Comparison of ENCODE assay signal across 9 cellular contexts in the genomic region with DNA sequence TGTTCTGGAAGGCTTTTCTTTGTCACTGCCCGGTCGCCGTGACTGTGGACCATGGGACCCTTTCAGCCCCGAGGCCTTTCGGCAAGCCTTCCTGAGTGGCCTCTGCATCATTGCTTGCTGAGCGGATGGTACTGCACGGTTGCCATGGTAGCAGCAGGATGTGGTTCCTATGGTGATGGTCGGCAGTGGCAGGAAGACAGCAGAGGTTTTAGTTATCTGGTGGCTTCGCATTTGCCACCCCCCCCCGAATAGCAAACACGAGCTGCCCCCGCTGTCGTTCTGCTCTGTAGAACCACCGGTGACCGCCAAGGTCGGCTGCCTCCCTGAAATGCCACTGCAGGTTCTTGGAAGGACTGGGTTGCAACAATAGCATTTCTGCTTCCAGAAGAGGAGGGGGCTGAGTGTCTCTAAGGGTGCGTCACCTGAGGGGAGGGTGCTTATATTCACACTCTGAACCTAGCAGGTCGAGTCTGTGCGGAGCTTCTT.
DNase-seq lines count a peak whose midpoint lies in the region; ATAC-seq and TF ChIP-seq lines count a peak whose summit lies in the region.
"Had no signal": no experiment of that assay in that cellular context is flagged by ENCODE, and none has a peak within 500 bp of the region (broad histone marks: within the 10 kb centered on the region; RNA-seq: fewer than 3 reads in every experiment).

No MANE protein-coding gene starts in this region.

- no peaks in the 10 kb centered on the region for H3K36me3 ChIP-seq in CD4-positive, CD25-positive, alpha-beta regulatory T cell (ENCODE audit: control insufficient read depth, insufficient read depth, low read length)
- no peaks in the 10 kb centered on the region for H3K36me3 ChIP-seq in brain microvascular endothelial cell (replicated peaks)

- peak; percentile 83 to 89 for ATAC-seq in CD4-positive, CD25-positive, alpha-beta regulatory T cell (ENCODE audit: low read depth in 2 of 2)
- peak; percentile 74 for ATAC-seq in HG02973 (IDR thresholded peaks at IDR 0.05; ENCODE audit: unreplicated experiment)
- no peak for ATAC-seq in foreskin keratinocyte
- ATAC-seq in HG03045 (IDR thresholded peaks at IDR 0.05; ENCODE audit: unreplicated experiment): no peak

- DNase-seq in CD4-positive, CD25-positive, alpha-beta regulatory T cell: peak; percentile 51 to 88 (median 84)
- DNase-seq in activated CD4-positive, alpha-beta T cell treated with anti-CD3 and anti-CD28 coated beads for 48 hours: peak; percentile 62
- DNase-seq in effector CD8-positive, alpha-beta T cell (lab: John Stamatoyannopoulos, UW): peak; percentile 11
- peak; percentile 27 to 47 (median 36) for DNase-seq in stimulated activated CD4-positive, alpha-beta T cell treated with anti-CD3 and anti-CD28 coated beads, TNF-alpha, amount 100 ng/mL, for 48 hours (ENCODE audit: low read depth in 3 of 3)
- no peak for DNase-seq in foreskin keratinocyte
- no peak for DNase-seq in brain microvascular endothelial cell

- H3K27ac Mint-ChIP-seq in CD4-positive, CD25-positive, alpha-beta regulatory T cell: peak overlapping the region; percentile 78 to 91 (median 80)

- no peaks in the 10 kb centered on the region for H3K27me3 ChIP-seq in CD4-positive, CD25-positive, alpha-beta regulatory T cell (ENCODE audit: control insufficient read depth, insufficient read depth, low read length)
- H3K27me3 ChIP-seq in foreskin keratinocyte (no peaks in the 10 kb centered on the region), brain microvascular endothelial cell (replicated peaks) (no peaks in the 10 kb centered on the region)

- H3K4me3 Mint-ChIP-seq in CD4-positive, CD25-positive, alpha-beta regulatory T cell: peak overlapping the region; percentile 37 to 73 (median 59)

- peaks cover 27% of the 10 kb centered on the region for H3K4me1 ChIP-seq in CD4-positive, CD25-positive, alpha-beta regulatory T cell (ENCODE audit: control insufficient read depth, insufficient read depth, low read length, poor library complexity, severe bottlenecking)
- peaks cover 39% of the 10 kb centered on the region for H3K4me1 ChIP-seq in foreskin keratinocyte

- H3K9me3 ChIP-seq in CD4-positive, CD25-positive, alpha-beta regulatory T cell (ENCODE audit: control insufficient read depth in 2 of 2, low read length in 2 of 2): no peaks in the 10 kb centered on the region

- H3K4me1 Mint-ChIP-seq in CD4-positive, CD25-positive, alpha-beta regulatory T cell: peaks cover 19 to 39% (median 32%) of the 10 kb centered on the region in 4 donors

- no peaks in the 10 kb centered on the region for H3K9me3 Mint-ChIP-seq in CD4-positive, CD25-positive, alpha-beta regulatory T cell

- peak overlapping the region; percentile 26 for H3K4me3 ChIP-seq in CD4-positive, CD25-positive, alpha-beta regulatory T cell (ENCODE audit: low read depth, low read length)
- no peak overlapping the region for H3K4me3 ChIP-seq in brain microvascular endothelial cell (ENCODE audit: low read depth, low read length)

- TF ChIP-seq CTCF in foreskin keratinocyte (conservative IDR thresholded peaks at IDR 0.05): no peak
- TF ChIP-seq CTCF in brain microvascular endothelial cell (IDR thresholded peaks at IDR 0.05; ENCODE audit: low read depth, low read length, missing control alignments): no peak

- H3K27me3 Mint-ChIP-seq in CD4-positive, CD25-positive, alpha-beta regulatory T cell: no peaks in the 10 kb centered on the region

- peak overlapping the region; percentile 26 for H3K27ac ChIP-seq in CD4-positive, CD25-positive, alpha-beta regulatory T cell (ENCODE audit: insufficient read depth, low read length, poor library complexity, severe bottlenecking)
- no peak overlapping the region for H3K27ac ChIP-seq in foreskin keratinocyte
- H3K27ac ChIP-seq in brain microvascular endothelial cell: no peak overlapping the region
- H3K27ac ChIP-seq: C4-2B had no signal

- in situ Hi-C loops in brain microvascular endothelial cell (cut with HindIII; ENCODE audit: low pct_ligation_motif_present, low sequenced_read_pairs): no loop called here

- peaks cover 8% of the 10 kb centered on the region for H3K36me3 Mint-ChIP-seq in CD4-positive, CD25-positive, alpha-beta regulatory T cell

Comparison
In these comparisons a context has a peak if more than half of its experiments do, and no peak if none do; other contexts are left out.
1. ATAC-seq: peak in CD4-positive, CD25-positive, alpha-beta regulatory T cell (2 of 2) and HG02973 (single experiment); none in foreskin keratinocyte (single experiment) and HG03045 (single experiment).
2. DNase-seq: peak in CD4-positive, CD25-positive, alpha-beta regulatory T cell (3 of 3), activated CD4-positive, alpha-beta T cell treated with anti-CD3 and anti-CD28 coated beads for 48 hours (single experiment), effector CD8-positive, alpha-beta T cell (single experiment) and stimulated activated CD4-positive, alpha-beta T cell treated with anti-CD3 and anti-CD28 coated beads, TNF-alpha, amount 100 ng/mL, for 48 hours (3 of 3); none in foreskin keratinocyte (0 of 2) and brain microvascular endothelial cell (single experiment).